19 cellular contexts compared by ENCODE assay signal in genomic region chr13:29621841-29622240, GRCh38. TPM values are rescaled to one million over a fixed set of nuclear protein-coding genes. Genes with fewer than 3 reads are reported as not detected.
DNase-seq lines count a peak whose midpoint lies in the region; TF ChIP-seq lines count a peak whose summit lies in the region.
"Had no signal": no experiment of that assay in that cellular context is flagged by ENCODE, and none has a peak within 500 bp of the region (broad histone marks: within the 10 kb centered on the region; RNA-seq: fewer than 3 reads in every experiment).

No MANE protein-coding gene starts in this region.

- in situ Hi-C loops in brain microvascular endothelial cell (cut with HindIII; ENCODE audit: low pct_ligation_motif_present, low sequenced_read_pairs), result no loop called here

- H3K27me3 ChIP-seq in brain microvascular endothelial cell (replicated peaks) (no peaks in the 10 kb centered on the region), smooth muscle cell (ENCODE audit: low read depth) (no peaks in the 10 kb centered on the region)
- H3K27me3 ChIP-seq: MG63 had no signal

- no peaks in the 10 kb centered on the region for H4K20me1 ChIP-seq in smooth muscle cell (ENCODE audit: low read depth)

- H3K79me2 ChIP-seq in smooth muscle cell (ENCODE audit: low read depth), result no peaks in the 10 kb centered on the region

- DNase-seq in ELR (ENCODE audit: low read depth) (peak; percentile 85), HT1080 (ENCODE audit: low read depth) (peak; percentile 3), brain microvascular endothelial cell (peak; percentile 80), smooth muscle cell (lab: John Stamatoyannopoulos, UW; ENCODE audit: unreplicated experiment) (no peak), DMS53 treated with DMSO at 0.1 percent for 48 hours (lab: John Stamatoyannopoulos, UW; ENCODE audit: unreplicated experiment) (no peak), cerebellar nuclear complex (lab: John Stamatoyannopoulos, UW) (no peak), Ammon's horn (ENCODE audit: low spot score) (no peak)
- DNase-seq: ACHN, DMS153, GDM1, KG1, MG63, NCI-H2029, NCI-H446, NCI-H526, Right ventricle myocardium superior, RPMI8226 had no signal

- H3K36me3 ChIP-seq in brain microvascular endothelial cell (replicated peaks) (no peaks in the 10 kb centered on the region), smooth muscle cell (ENCODE audit: low read depth) (no peaks in the 10 kb centered on the region)
- H3K36me3 ChIP-seq: MG63 had no signal

- no peak overlapping the region for H2AFZ ChIP-seq in smooth muscle cell (ENCODE audit: low read depth)
- H2AFZ ChIP-seq: PC-9 had no signal

- H3K4me1 ChIP-seq in smooth muscle cell (ENCODE audit: low read depth), result no peaks in the 10 kb centered on the region

- H3K27ac ChIP-seq in brain microvascular endothelial cell (peak overlapping the region; percentile 95), smooth muscle cell (ENCODE audit: low read depth) (peak overlapping the region; percentile 39)
- H3K27ac ChIP-seq: PC-9 had no signal

- TF ChIP-seq CTCF in brain microvascular endothelial cell (IDR thresholded peaks at IDR 0.05; ENCODE audit: low read depth, low read length, missing control alignments) (no peak), smooth muscle cell (IDR thresholded peaks at IDR 0.05; ENCODE audit: borderline replicate concordance, insufficient read depth, poor library complexity, severe bottlenecking) (no peak)

- H3K4me2 ChIP-seq in smooth muscle cell, result no peak overlapping the region
- H3K4me2 ChIP-seq: PC-9 had no signal

- no peak overlapping the region for H3K9ac ChIP-seq in smooth muscle cell (ENCODE audit: low read depth)

- no peak overlapping the region for H3K4me3 ChIP-seq in brain microvascular endothelial cell (ENCODE audit: low read depth, low read length)
- H3K4me3 ChIP-seq in smooth muscle cell, result no peak overlapping the region
- H3K4me3 ChIP-seq: GM12878, MG63, PC-9 had no signal

- WGBS in smooth muscle cell (ENCODE audit: low lambda C conversion rate), result 86% methylated on average over 7 of the region's 7 CpGs

- H3K9me3 ChIP-seq in smooth muscle cell (replicated peaks; ENCODE audit: low read depth), result no peaks in the 10 kb centered on the region

- no peaks in the 10 kb centered on the region for H3F3A ChIP-seq in smooth muscle cell (ENCODE audit: low read depth)

RNA-seq across cellular contexts. Expression of gene SLC7A1, which starts 26.4 kb away (rescaled TPM):
- total RNA-seq in HT1080 (2014; rRNA removed; shearing (Covaris generic)), result 24.7 and 26.2 TPM in 2 replicates
- 40.4 and 49.5 TPM in 2 replicates for polyA plus RNA-seq in HT1080 (2015; cell fraction: cytosol; rRNA removed)
- 112 and 118 TPM in 2 replicates for polyA plus RNA-seq in HT1080 (2015; cell fraction: nucleus; rRNA removed)
- 19.6 and 36.6 TPM in 2 replicates for total RNA-seq in smooth muscle cell
- 7.9 and 13.7 TPM in 2 replicates for polyA plus RNA-seq in smooth muscle cell

Comparison
In these comparisons a context has a peak if more than half of its experiments do, and no peak if none do; other contexts are left out.
1. DNase-seq: peak in ELR (single experiment), HT1080 (single experiment) and brain microvascular endothelial cell (single experiment); none in smooth muscle cell (single experiment), DMS53 treated with DMSO at 0.1 percent for 48 hours (single experiment), cerebellar nuclear complex (0 of 2) and Ammon's horn (single experiment).